ENCODE assay signal across 4 cellular contexts in the genomic region with DNA sequence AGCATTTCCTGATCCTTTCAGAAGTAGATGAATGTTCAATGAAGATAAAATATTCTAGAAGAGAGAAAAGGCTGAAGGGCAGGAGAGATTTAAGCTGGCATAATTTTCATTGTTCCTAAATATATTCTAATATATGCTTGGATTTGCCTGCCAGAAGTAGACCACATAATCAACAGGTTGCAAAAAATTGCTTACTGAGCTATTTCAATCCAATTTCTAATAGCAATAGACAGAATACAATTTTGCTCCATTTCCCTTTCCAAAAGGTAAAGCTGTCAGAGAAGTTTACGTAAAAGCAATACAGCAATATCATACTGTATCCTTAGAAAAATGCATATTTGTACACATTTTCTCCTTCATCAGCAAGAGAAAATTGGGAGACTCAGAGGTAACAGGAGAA.
TF ChIP-seq lines count a peak whose summit lies in the region.

No MANE protein-coding gene starts in this region.

TF ChIP-seq in HepG2, 621 proteins besides CTCF, POLR2A, EP300 and RAD21:
- TF ChIP-seq, protein P1, sequence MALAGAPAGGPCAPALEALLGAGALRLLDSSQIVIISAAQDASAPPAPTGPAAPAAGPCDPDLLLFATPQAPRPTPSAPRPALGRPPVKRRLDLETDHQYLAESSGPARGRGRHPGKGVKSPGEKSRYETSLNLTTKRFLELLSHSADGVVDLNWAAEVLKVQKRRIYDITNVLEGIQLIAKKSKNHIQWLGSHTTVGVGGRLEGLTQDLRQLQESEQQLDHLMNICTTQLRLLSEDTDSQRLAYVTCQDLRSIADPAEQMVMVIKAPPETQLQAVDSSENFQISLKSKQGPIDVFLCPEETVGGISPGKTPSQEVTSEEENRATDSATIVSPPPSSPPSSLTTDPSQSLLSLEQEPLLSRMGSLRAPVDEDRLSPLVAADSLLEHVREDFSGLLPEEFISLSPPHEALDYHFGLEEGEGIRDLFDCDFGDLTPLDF (CRISPR knock-in tag; IDR thresholded peaks at IDR 0.05): no peak
- TF ChIP-seq ERF (CRISPR knock-in tag; IDR thresholded peaks at IDR 0.05): no peak
- TF ChIP-seq MAFF (IDR thresholded peaks at IDR 0.05; ENCODE audit: low read depth, low read length): peak; percentile 66
- TF ChIP-seq MAFK (conservative IDR thresholded peaks at IDR 0.05 in 1 of 2, IDR thresholded peaks at IDR 0.05 in 1 of 2; ENCODE audit: low read length in 2 of 2): peak in 1 of 2 experiments; percentile 64; a peak in 3 of 4 replicates

TF ChIP-seq in A549, 52 proteins besides CTCF, POLR2A, EP300 and RAD21:
- TF ChIP-seq MAFK (IDR thresholded peaks at IDR 0.05; ENCODE audit: partially characterized antibody) (peak; percentile 65), RNF2 (IDR thresholded peaks at IDR 0.05; ENCODE audit: borderline replicate concordance, low read depth) (no peak)
TF ChIP-seq in A549: peak in this region for 1.

TF ChIP-seq in HEK293, 187 proteins besides CTCF, POLR2A, EP300 and RAD21:
- TF ChIP-seq SCRT2 (tag by site-specific recombination; IDR thresholded peaks at IDR 0.05): peak; percentile 33; the same call in 1 of the 2 replicates
- TF ChIP-seq ZNF114 (tag by site-specific recombination; IDR thresholded peaks at IDR 0.05): no peak

TF ChIP-seq in IMR-90, 13 proteins besides CTCF, POLR2A, EP300 and RAD21:
- TF ChIP-seq ELK1 (IDR thresholded peaks at IDR 0.05; ENCODE audit: borderline replicate concordance, low read depth, low read length): no peak
- TF ChIP-seq MAFK (IDR thresholded peaks at IDR 0.05; ENCODE audit: low read depth, low read length): peak; percentile 36
